In genomic region chr12:50025187-50026059, GRCh38 we compare ENCODE assay signal across 8 cellular contexts. TPM values are rescaled to one million over a fixed set of nuclear protein-coding genes. Genes with fewer than 3 reads are reported as not detected.
DNase-seq lines count a peak whose midpoint lies in the region; ATAC-seq, FAIRE-seq and TF ChIP-seq lines count a peak whose summit lies in the region.

Gene RACGAP1 (minus strand): TSS chr12:50025494. CDS start chr12:50016715, 8,779 bp downstream.

- H3K36me3 ChIP-seq in KOPT-K1 (ENCODE audit: insufficient read depth, low read length) (peaks cover 35% of the 10 kb centered on the region), esophagus squamous epithelium (no peaks in the 10 kb centered on the region)

- H3K27me3 Mint-ChIP-seq in activated T-cell treated with anti-CD3 and anti-CD28 coated beads, Interleukin-2, amount 50 U/mL, for 72 hours (ENCODE audit: low read depth): no peaks in the 10 kb centered on the region

- 6 to 9% methylated on average over 24 to 33 of the region's 47 CpGs for WGBS in esophagus squamous epithelium, 2 donors

- no peaks in the 10 kb centered on the region for H3K27me3 ChIP-seq in esophagus squamous epithelium

- H3K27ac ChIP-seq in KOPT-K1 (ENCODE audit: low read depth, low read length, poor library complexity, severe bottlenecking) (peak within 1 kb of the TSS; percentile 86), esophagus squamous epithelium (peak within 1 kb of the TSS; percentile 70 to 95 (median 89))

- H3K4me3 Mint-ChIP-seq in activated T-cell treated with anti-CD3 and anti-CD28 coated beads, Interleukin-2, amount 50 U/mL, for 72 hours: peak within 1 kb of the TSS; percentile 94 to 95

- intact Hi-C loops in esophagus squamous epithelium (cut with DNase I): no loop called here

- peak; percentile 90 for ATAC-seq in GM21786 (IDR thresholded peaks at IDR 0.05; ENCODE audit: unreplicated experiment)
- peak; percentile 99 to 100 for ATAC-seq in activated T-cell treated with anti-CD3 and anti-CD28 coated beads, Interleukin-2, amount 50 U/mL, for 72 hours (replicated peaks in 1 of 2)

- peaks cover 11% of the 10 kb centered on the region in 2 donors for H3K36me3 Mint-ChIP-seq in activated T-cell treated with anti-CD3 and anti-CD28 coated beads, Interleukin-2, amount 50 U/mL, for 72 hours (ENCODE audit: insufficient read depth in 2 of 2)

- H3K27ac Mint-ChIP-seq in activated T-cell treated with anti-CD3 and anti-CD28 coated beads, Interleukin-2, amount 50 U/mL, for 72 hours: peak within 1 kb of the TSS; percentile 93

- H3K4me1 Mint-ChIP-seq in activated T-cell treated with anti-CD3 and anti-CD28 coated beads, Interleukin-2, amount 50 U/mL, for 72 hours (ENCODE audit: low read depth): peaks cover 36% of the 10 kb centered on the region

- peaks cover 2 to 3% of the 10 kb centered on the region in 2 donors for H3K9me3 Mint-ChIP-seq in activated T-cell treated with anti-CD3 and anti-CD28 coated beads, Interleukin-2, amount 50 U/mL, for 72 hours

- peak; percentile 92 for FAIRE-seq in RCC 7860 (lab: Jason Lieb, UNC)

- H3K9me3 ChIP-seq in KOPT-K1 (ENCODE audit: insufficient read depth, low read length, poor library complexity, severe bottlenecking) (no peaks in the 10 kb centered on the region), esophagus squamous epithelium (no peaks in the 10 kb centered on the region)

- peak in 3 of 4 donors; percentile 40 to 71 (median 69) for TF ChIP-seq POLR2A in esophagus squamous epithelium (IDR thresholded peaks at IDR 0.05)

- DNase-seq in DMS79 (lab: John Stamatoyannopoulos, UW) (peak; percentile 99), RCC 7860 (ENCODE audit: low spot score) (peak; percentile 96), esophagus squamous epithelium (lab: John Stamatoyannopoulos, UW) (peak; percentile 61), myocyte (ENCODE audit: low read depth) (peak; percentile 99)
- DNase-seq in activated T-cell treated with anti-CD3 and anti-CD28 coated beads, Interleukin-2, amount 50 U/mL, for 72 hours: peak; percentile 95 to 97
- peak; percentile 87 to 95 for DNase-seq in stimulated activated CD8-positive, alpha-beta memory T cell treated with anti-CD3 and anti-CD28 coated beads, Interleukin-7, amount 100 ng/mL, for 48 hours (ENCODE audit: extremely low read depth in 1 of 2, low read depth in 1 of 2)

- H3K4me1 ChIP-seq in esophagus squamous epithelium: peaks cover 3 to 22% (median 6%) of the 10 kb centered on the region in 3 donors

- no peak for TF ChIP-seq CTCF in esophagus squamous epithelium (IDR thresholded peaks at IDR 0.05)

- peak within 1 kb of the TSS; percentile 79 to 91 (median 87) for H3K4me3 ChIP-seq in esophagus squamous epithelium

RNA-seq across cellular contexts. Expression of gene RACGAP1, which starts in this region (rescaled TPM):
- 100 to 1,000 TPM; 121 to 150 TPM for total RNA-seq in activated T-cell treated with anti-CD3 and anti-CD28 coated beads, Interleukin-2, amount 50 U/mL, for 72 hours
- total RNA-seq in esophagus squamous epithelium (10 to 100 TPM; 20.1 to 44.7 (median 33.6) TPM), myocyte (9.6 and 12.8 TPM in 2 replicates)
- 8.9 TPM for polyA plus RNA-seq in myocyte (2012)

Comparison
In these comparisons a context has a peak if more than half of its experiments do, and no peak if none do; other contexts are left out.
1. Peak in every context shown above with its lines: DNase-seq, ATAC-seq, H3K4me3 ChIP-seq and H3K27ac ChIP-seq.